ENCODE assay signal across 1 cellular context in genomic region chr11:15190611-15191010, GRCh38.
TF ChIP-seq lines count a peak whose summit lies in the region.

No MANE protein-coding gene starts in this region.

TF ChIP-seq in IMR-90, 13 proteins besides CTCF, POLR2A, EP300 and RAD21 (continued from another document):
- TF ChIP-seq MXI1 (IDR thresholded peaks at IDR 0.05; ENCODE audit: borderline replicate concordance, low read depth, low read length) = no peak
- TF ChIP-seq ELK1 (IDR thresholded peaks at IDR 0.05; ENCODE audit: borderline replicate concordance, low read depth, low read length) = no peak
- no peak for TF ChIP-seq CHD1 (IDR thresholded peaks at IDR 0.05; ENCODE audit: low read depth, low read length)
- no peak for TF ChIP-seq MAFK (IDR thresholded peaks at IDR 0.05; ENCODE audit: low read depth, low read length)
